In the genomic region with DNA sequence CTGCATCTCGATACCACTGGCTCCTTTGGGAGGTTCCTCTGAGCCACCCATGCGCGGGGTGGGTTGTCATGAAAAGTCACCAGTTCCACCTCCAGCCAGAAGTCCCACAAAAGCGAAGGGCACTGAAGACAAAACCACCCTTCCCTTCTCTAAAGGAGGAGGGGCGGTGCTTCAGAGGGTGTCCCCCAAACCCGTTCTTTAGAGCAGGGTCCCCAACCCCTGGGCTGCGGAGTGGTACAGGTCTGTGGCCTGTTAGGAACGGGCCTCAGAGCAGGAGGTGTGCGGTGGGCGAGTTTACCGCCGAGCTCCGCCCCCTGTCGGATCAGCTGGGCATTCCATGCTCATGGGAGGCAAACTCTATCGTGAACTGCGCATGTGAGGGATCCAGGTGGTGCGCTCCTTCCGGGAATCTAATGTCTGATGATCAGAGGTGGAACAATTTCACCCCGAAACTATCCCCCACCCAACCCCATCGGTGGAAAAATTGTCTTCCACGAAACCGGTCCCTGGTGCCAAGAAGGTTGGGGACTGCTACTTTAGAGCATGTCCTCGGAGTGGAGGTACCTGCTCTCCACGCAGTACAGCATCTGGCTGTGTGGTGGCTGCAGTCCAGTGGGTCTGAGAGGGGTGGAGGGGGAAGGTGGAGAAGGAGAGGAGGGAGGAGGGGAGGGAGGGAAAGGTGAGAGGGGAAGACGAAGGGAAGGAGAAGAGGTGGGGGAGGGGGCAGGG, we compare ENCODE assay signal across 11 cellular contexts.
A peak's percentile ranks its signal among the peaks of the same experiment; 100 is the strongest.
DNase-seq lines count a peak whose midpoint lies in the region; ATAC-seq and TF ChIP-seq lines count a peak whose summit lies in the region.
"Had no signal": no experiment of that assay in that cellular context is flagged by ENCODE, and none has a peak within 500 bp of the region (broad histone marks: within the 10 kb centered on the region; RNA-seq: fewer than 3 reads in every experiment).

No MANE protein-coding gene starts in this region.

- no peaks in the 10 kb centered on the region for H3K9me3 ChIP-seq in testis
- H3K9me3 ChIP-seq: prostate gland had no signal

- H3K27me3 ChIP-seq in testis, result no peaks in the 10 kb centered on the region

- H3K27ac Mint-ChIP-seq in activated naive CD4-positive, alpha-beta T cell treated with anti-CD3 and anti-CD28 coated beads, Interleukin-2, amount 50 U/mL, for 72 hours, result no peak overlapping the region
- H3K27ac Mint-ChIP-seq in activated CD4-positive, alpha-beta memory T cell treated with anti-CD3 and anti-CD28 coated beads for 36 hours, result no peak overlapping the region

- no peak overlapping the region for H3K4me3 Mint-ChIP-seq in activated CD4-positive, alpha-beta memory T cell treated with anti-CD3 and anti-CD28 coated beads for 36 hours

- no peak for TF ChIP-seq POLR2A in testis (IDR thresholded peaks at IDR 0.05)

- peaks cover 0 to under 1% of the 10 kb centered on the region in 2 donors for H3K36me3 Mint-ChIP-seq in activated naive CD4-positive, alpha-beta T cell treated with anti-CD3 and anti-CD28 coated beads, Interleukin-2, amount 50 U/mL, for 72 hours
- no peaks in the 10 kb centered on the region for H3K36me3 Mint-ChIP-seq in activated CD4-positive, alpha-beta memory T cell treated with anti-CD3 and anti-CD28 coated beads for 36 hours

- no peak for ATAC-seq in activated naive CD4-positive, alpha-beta T cell treated with anti-CD3 and anti-CD28 coated beads, Interleukin-2, amount 50 U/mL, for 72 hours

- peaks cover 0 to 1% of the 10 kb centered on the region in 2 donors for H3K9me3 Mint-ChIP-seq in activated naive CD4-positive, alpha-beta T cell treated with anti-CD3 and anti-CD28 coated beads, Interleukin-2, amount 50 U/mL, for 72 hours
- H3K9me3 Mint-ChIP-seq in activated CD4-positive, alpha-beta memory T cell treated with anti-CD3 and anti-CD28 coated beads for 36 hours, result no peaks in the 10 kb centered on the region

- no peaks in the 10 kb centered on the region for H3K4me1 Mint-ChIP-seq in activated CD4-positive, alpha-beta memory T cell treated with anti-CD3 and anti-CD28 coated beads for 36 hours (ENCODE audit: low read depth)

- 29 to 38% methylated on average over 17 to 25 of the region's 25 CpGs for WGBS in testis, 2 donors

- H3K4me3 ChIP-seq in testis, result peak overlapping the region; percentile 21 to 39
- H3K4me3 ChIP-seq: esophagus muscularis mucosa, prostate gland had no signal

- peaks cover 16% of the 10 kb centered on the region for H3K27me3 Mint-ChIP-seq in activated CD4-positive, alpha-beta memory T cell treated with anti-CD3 and anti-CD28 coated beads for 36 hours

- H3K36me3 ChIP-seq in testis (ENCODE audit: low read depth, missing control alignments), result no peaks in the 10 kb centered on the region
- H3K36me3 ChIP-seq: esophagus muscularis mucosa, prostate gland had no signal

- POLR2A ChIA-PET in activated CD4-positive, alpha-beta memory T cell treated with anti-CD3 and anti-CD28 coated beads for 36 hours (lab: Charles Lee), result no interaction called here

- H3K4me1 ChIP-seq in testis, result no peaks in the 10 kb centered on the region
- H3K4me1 ChIP-seq: esophagus muscularis mucosa, prostate gland had no signal

- CTCF ChIA-PET in activated CD4-positive, alpha-beta memory T cell treated with anti-CD3 and anti-CD28 coated beads for 36 hours (lab: Charles Lee), result no interaction called here

- DNase-seq in activated CD8-positive, alpha-beta memory T cell treated with anti-CD3 and anti-CD28 coated beads, Interleukin-2, amount 50 U/mL, for 48 hours, result peak; percentile 39
- DNase-seq in activated CD8-positive, alpha-beta memory T cell treated with anti-CD3 and anti-CD28 coated beads for 24 hours, result no peak
- DNase-seq in astrocyte of the hippocampus (ENCODE audit: low read depth, low spot score), result peak; percentile 37
- peak; percentile 82 for DNase-seq in iPS-NIHi7 (ENCODE audit: extremely low spot score)
- peak; percentile 73 for DNase-seq in testis
- DNase-seq in activated naive CD4-positive, alpha-beta T cell treated with anti-CD3 and anti-CD28 coated beads, Interleukin-2, amount 50 U/mL, for 72 hours (ENCODE audit: low spot score in 2 of 2), result no peak
- DNase-seq in NCI-H526 treated with DMSO at 0.1 percent for 48 hours (lab: John Stamatoyannopoulos, UW), result no peak
- no peak for DNase-seq in activated CD4-positive, alpha-beta memory T cell treated with anti-CD3 and anti-CD28 coated beads for 36 hours
- DNase-seq: AML-193 had no signal

- peak in 2 of 3 experiments; percentile 14 to 23 for TF ChIP-seq CTCF in testis (IDR thresholded peaks at IDR 0.05)

- H3K27ac ChIP-seq in testis, result no peak overlapping the region
- H3K27ac ChIP-seq: esophagus muscularis mucosa, prostate gland had no signal

- intact Hi-C loops in testis (cut with DNase I; ENCODE audit: low total_unique reads), result no loop called here
- intact Hi-C loops in activated CD4-positive, alpha-beta memory T cell treated with anti-CD3 and anti-CD28 coated beads for 36 hours (cut with micrococcal nuclease), result loop anchor here (10.0 kb wide), 1 partner anchor 73 kb away; a partner anchor contains a TSS

Comparison
In these comparisons a context has a peak if more than half of its experiments do, and no peak if none do; other contexts are left out.
1. DNase-seq: peak in activated CD8-positive, alpha-beta memory T cell treated with anti-CD3 and anti-CD28 coated beads, Interleukin-2, amount 50 U/mL, for 48 hours (single experiment), astrocyte of the hippocampus (single experiment), iPS-NIHi7 (single experiment) and testis (single experiment); none in activated CD8-positive, alpha-beta memory T cell treated with anti-CD3 and anti-CD28 coated beads for 24 hours (single experiment), activated naive CD4-positive, alpha-beta T cell treated with anti-CD3 and anti-CD28 coated beads, Interleukin-2, amount 50 U/mL, for 72 hours (0 of 2), NCI-H526 treated with DMSO at 0.1 percent for 48 hours (single experiment) and activated CD4-positive, alpha-beta memory T cell treated with anti-CD3 and anti-CD28 coated beads for 36 hours (single experiment).